In genomic region chr16:82754716-82755513, GRCh38 we compare ENCODE assay signal across 23 cellular contexts.
DNase-seq lines count a peak whose midpoint lies in the region; ATAC-seq, FAIRE-seq and TF ChIP-seq lines count a peak whose summit lies in the region.
"Had no signal": no experiment of that assay in that cellular context is flagged by ENCODE, and none has a peak within 500 bp of the region (broad histone marks: within the 10 kb centered on the region; RNA-seq: fewer than 3 reads in every experiment).

No MANE protein-coding gene starts in this region.

- H3K27ac Mint-ChIP-seq in astrocyte (ENCODE audit: unreplicated experiment), result no peak overlapping the region
- H3K27ac Mint-ChIP-seq: CD8-positive, alpha-beta memory T cell had no signal

- H3K27ac ChIP-seq in astrocyte (ENCODE audit: low read depth, low read length) (peak overlapping the region; percentile 76), aorta (ENCODE audit: low read depth in 1 of 2, low read length in 2 of 2) (peak overlapping the region; percentile 38 to 39)
- H3K27ac ChIP-seq: C4-2B, KMS-11, PC-9, SK-N-MC had no signal

- no peaks in the 10 kb centered on the region for H3K27me3 Mint-ChIP-seq in astrocyte (ENCODE audit: low read depth, unreplicated experiment)

- ATAC-seq in aorta (ENCODE audit: low FRiP score) (no peak), GM21390 (IDR thresholded peaks at IDR 0.05; ENCODE audit: unreplicated experiment) (no peak)
- ATAC-seq: HCT116 had no signal

- H3K4me3 ChIP-seq in astrocyte (ENCODE audit: insufficient read depth, low read depth, low read length), result no peak overlapping the region
- no peak overlapping the region for H3K4me3 ChIP-seq in aorta (ENCODE audit: low read length in 2 of 2)
- H3K4me3 ChIP-seq: PC-9, SK-N-MC had no signal

- WGBS in aorta, 2 donors, result 58 to 59% methylated on average over 3 of the region's 3 CpGs

- H3K36me3 ChIP-seq in astrocyte (ENCODE audit: insufficient read depth, low read length) (no peaks in the 10 kb centered on the region), aorta (ENCODE audit: control insufficient read depth in 1 of 2, insufficient read depth in 2 of 2, low read length in 1 of 2) (no peaks in the 10 kb centered on the region)

- H3K4me1 ChIP-seq in astrocyte (ENCODE audit: insufficient read depth, low read length) (peaks cover 37% of the 10 kb centered on the region), aorta (ENCODE audit: control insufficient read depth in 1 of 2, insufficient read depth in 2 of 2, low read length in 2 of 2) (peaks cover 7 to 12% of the 10 kb centered on the region in 2 donors)

- H3K4me2 ChIP-seq in astrocyte (ENCODE audit: low read length), result no peak overlapping the region
- H3K4me2 ChIP-seq: KMS-11, PC-9 had no signal

- H3K9me3 ChIP-seq in astrocyte (ENCODE audit: insufficient read depth, low read depth, low read length), result no peaks in the 10 kb centered on the region
- H3K9me3 ChIP-seq in aorta (ENCODE audit: control insufficient read depth, low read length), result no peaks in the 10 kb centered on the region

- peaks cover 19% of the 10 kb centered on the region for H3K79me2 ChIP-seq in astrocyte (ENCODE audit: insufficient read depth, low read length)

- DNase-seq in HTR-8/SVneo (ENCODE audit: insufficient read length, low spot score), result no peak
- no peak for DNase-seq in astrocyte (ENCODE audit: low read depth)
- DNase-seq in glomerular visceral epithelial cell (ENCODE audit: extremely low spot score), result peak; percentile 17
- no peak for DNase-seq in aorta
- no peak for DNase-seq in stimulated activated naive CD4-positive, alpha-beta T cell treated with Interleukin-2 at 50 U/mL for 16 hours (lab: John Stamatoyannopoulos, UW)
- no peak for DNase-seq in COLO829 (ENCODE audit: low spot score)
- DNase-seq: Calu3; CD8-positive, alpha-beta memory T cell; DMS79 treated with DMSO at 0.1 percent for 48 hours; GF-D8; MM.1S; NCI-H1694 treated with DMSO at 0.1 percent for 48 hours; NCI-H2227 treated with DMSO at 0.1 percent for 48 hours; NCI-H526 treated with DMSO at 0.1 percent for 48 hours; PC-9; SIG-M5 had no signal

- no peaks in the 10 kb centered on the region for H3K27me3 ChIP-seq in astrocyte (ENCODE audit: insufficient read depth, low read length)
- H3K27me3 ChIP-seq in aorta (ENCODE audit: control insufficient read depth in 1 of 2, insufficient read depth in 2 of 2, low read length in 1 of 2), result no peaks in the 10 kb centered on the region

- TF ChIP-seq CTCF in astrocyte (IDR thresholded peaks at IDR 0.05; ENCODE audit: insufficient read depth, low read depth, low read length), result no peak

- no peak overlapping the region for H3K4me3 Mint-ChIP-seq in astrocyte (ENCODE audit: unreplicated experiment)
- H3K4me3 Mint-ChIP-seq: CD8-positive, alpha-beta memory T cell had no signal

- no peaks in the 10 kb centered on the region for H3K36me3 Mint-ChIP-seq in astrocyte (ENCODE audit: low read depth, unreplicated experiment)
- H3K36me3 Mint-ChIP-seq: CD8-positive, alpha-beta memory T cell; IgD-negative memory B cell had no signal

- H3K4me1 Mint-ChIP-seq in astrocyte (ENCODE audit: low read depth, unreplicated experiment), result peaks cover 7% of the 10 kb centered on the region
- H3K4me1 Mint-ChIP-seq: CD8-positive, alpha-beta memory T cell had no signal

- H3K9ac ChIP-seq in astrocyte (ENCODE audit: low read length), result no peak overlapping the region
- H3K9ac ChIP-seq: KMS-11 had no signal

- no peaks in the 10 kb centered on the region for H3K9me3 Mint-ChIP-seq in astrocyte (ENCODE audit: unreplicated experiment)
- H3K9me3 Mint-ChIP-seq: CD8-positive, alpha-beta memory T cell; IgD-negative memory B cell had no signal

- H4K20me1 ChIP-seq in astrocyte (ENCODE audit: insufficient read depth, low read length), result no peaks in the 10 kb centered on the region

- intact Hi-C loops in aorta (cut with DNase I), result loop anchor here (5.0 kb wide), 2 partner anchors 53 to 123 kb away; no protein-coding TSS in a partner anchor

- FAIRE-seq in HTR-8/SVneo (lab: Jason Lieb, UNC) (peak; percentile 68), astrocyte (lab: Jason Lieb, UNC) (peak; percentile 56)
- FAIRE-seq: GM12891 had no signal

- H2AFZ ChIP-seq in astrocyte (ENCODE audit: low read depth, low read length), result no peak overlapping the region
- H2AFZ ChIP-seq: PC-9 had no signal
